Comparison of ENCODE assay signal across 28 cellular contexts in the genomic region with DNA sequence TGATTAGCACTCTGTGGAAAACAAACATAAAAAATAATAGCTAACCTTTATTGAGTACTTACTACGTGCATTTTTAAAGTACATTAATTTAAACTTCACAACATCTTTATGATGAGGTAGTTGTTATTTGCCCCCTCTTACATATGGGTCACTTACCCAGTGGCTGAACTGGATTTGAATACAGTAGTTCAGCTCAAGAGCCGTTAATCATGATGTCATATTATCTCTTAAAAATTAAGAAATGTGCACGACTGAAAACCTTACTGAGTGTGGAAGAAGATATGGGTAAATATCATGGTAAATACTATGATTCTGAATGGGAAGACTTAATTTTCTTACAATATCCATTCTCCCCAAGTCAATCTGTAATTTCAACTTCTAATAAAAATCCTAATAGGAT. TPM values are rescaled to one million over a fixed set of nuclear protein-coding genes. Genes with fewer than 3 reads are reported as not detected.
DNase-seq lines count a peak whose midpoint lies in the region; ATAC-seq, FAIRE-seq and TF ChIP-seq lines count a peak whose summit lies in the region.
"Had no signal": no experiment of that assay in that cellular context is flagged by ENCODE, and none has a peak within 500 bp of the region (broad histone marks: within the 10 kb centered on the region; RNA-seq: fewer than 3 reads in every experiment).

No MANE protein-coding gene starts in this region.

- H4K20me1 ChIP-seq in mammary epithelial cell (ENCODE audit: insufficient read depth, low read length) = peaks cover 3% of the 10 kb centered on the region

- TF ChIP-seq POLR2A in breast epithelium (IDR thresholded peaks at IDR 0.05) (no peak), A549 (IDR thresholded peaks at IDR 0.05; ENCODE audit: low read length) (no peak)

- H3K4me1 ChIP-seq in mammary epithelial cell (ENCODE audit: insufficient read depth, low read length) (no peaks in the 10 kb centered on the region), breast epithelium (no peaks in the 10 kb centered on the region), A549 (no peaks in the 10 kb centered on the region), HEK293 (ENCODE audit: control insufficient read depth, insufficient read depth, low read length) (no peaks in the 10 kb centered on the region)
- H3K4me1 ChIP-seq: BE2C, BLaER1 had no signal

- no peak for TF ChIP-seq EP300 in A549 (IDR thresholded peaks at IDR 0.05)

- H2AFZ ChIP-seq in mammary epithelial cell (ENCODE audit: low read depth, low read length) = no peak overlapping the region

- TSS peak; percentile 9 for BruUV-seq in mammary epithelial cell (replicated peaks; lab: Mats Ljungman, UMichigan)

- FAIRE-seq in A549 (lab: Jason Lieb, UNC) (peak; percentile 49), colon (lab: Jason Lieb, UNC) (peak; percentile 38)
- FAIRE-seq: GM12878, GM12892, GM18507 had no signal

- intact Hi-C loops in mammary epithelial cell (cut with micrococcal nuclease) (no loop called here), breast epithelium (cut with DNase I; ENCODE audit: low total_unique reads) (no loop called here)

- H3K27me3 ChIP-seq in mammary epithelial cell (ENCODE audit: insufficient read depth, low read length) = no peaks in the 10 kb centered on the region
- no peaks in the 10 kb centered on the region for H3K27me3 ChIP-seq in breast epithelium
- H3K27me3 ChIP-seq: BE2C, BLaER1 had no signal

- TF ChIP-seq RAD21 in A549 (conservative IDR thresholded peaks at IDR 0.05 in 1 of 2, IDR thresholded peaks at IDR 0.05 in 1 of 2) = no peak

- 98% methylated on average over 3 of the region's 3 CpGs for WGBS in mammary epithelial cell (ENCODE audit: low coverage, missing lambda C conversion rate)
- WGBS in A549 (ENCODE audit: missing lambda C conversion rate) = 89% methylated on average over 3 of the region's 3 CpGs

- in situ Hi-C loops in mammary epithelial cell (cut with MboI; ENCODE audit: low sequenced_read_pairs in 2 of 2) = no loop called here

- dilution Hi-C loops in mammary epithelial cell (cut with HindIII; ENCODE audit: low sequenced_read_pairs) = no loop called here

- no peak for DNase-seq in mammary epithelial cell
- DNase-seq in breast epithelium (ENCODE audit: low spot score in 2 of 2) = no peak
- DNase-seq in A549 (ENCODE audit: low read depth in 1 of 2, low spot score in 1 of 2) = no peak
- no peak for DNase-seq in NCI-H2107 treated with DMSO at 0.1 percent for 48 hours (lab: John Stamatoyannopoulos, UW; ENCODE audit: unreplicated experiment)
- DNase-seq in AG08395 (ENCODE audit: low spot score) = no peak
- DNase-seq: BE2C; C1 segment of cervical spinal cord; CD4-positive, alpha-beta memory T cell; CD4-positive, CD25-positive, alpha-beta regulatory T cell; CD8-positive, alpha-beta memory T cell; COR-L47; DMS 273 treated with DMSO at 0.1 percent for 48 hours; DMS153; DMS53; DMS79; DND-41; EL; GDM1 had no signal

- H3K79me2 ChIP-seq in mammary epithelial cell (ENCODE audit: insufficient read depth, low read length) = peaks cover 55% of the 10 kb centered on the region

- H3K4me3 ChIP-seq in mammary epithelial cell (replicated peaks in 1 of 3; ENCODE audit: insufficient read depth in 1 of 3, low read depth in 2 of 3, low read length in 3 of 3) = no peak overlapping the region
- H3K4me3 ChIP-seq in breast epithelium = no peak overlapping the region
- H3K4me3 ChIP-seq in A549 = no peak overlapping the region
- H3K4me3 ChIP-seq in HEK293 (ENCODE audit: low read depth, low read length) = no peak overlapping the region
- H3K4me3 ChIP-seq: BLaER1, GM12878 had no signal

- CTCF ChIA-PET in mammary epithelial cell (lab: Charles Lee; ENCODE audit: low non-redundant PET) = no interaction called here
- CTCF ChIA-PET in A549 (lab: Yijun Ruan, JAX) = interaction anchor here (0.8 to 3.1 kb wide), 4 partner anchors 9 to 42 kb away, joined by 3 to 13 read pairs (median 3); no protein-coding TSS in a partner anchor
- CTCF ChIA-PET in HEK293 (lab: Yijun Ruan, JAX) = interaction anchor here (1.1 kb wide), 1 partner anchor 393 kb away, joined by 3 read pairs; no protein-coding TSS in a partner anchor

- no peak for TF ChIP-seq CTCF in mammary epithelial cell (conservative IDR thresholded peaks at IDR 0.05 in 1 of 2, IDR thresholded peaks at IDR 0.05 in 1 of 2; ENCODE audit: extremely low read depth in 1 of 2, insufficient read depth in 1 of 2, low read depth in 1 of 2, low read length in 2 of 2)
- no peak for TF ChIP-seq CTCF in breast epithelium (IDR thresholded peaks at IDR 0.05)
- TF ChIP-seq CTCF in A549 (IDR thresholded peaks at IDR 0.05) = no peak
- no peak for TF ChIP-seq CTCF in HEK293 (tag by site-specific recombination; IDR thresholded peaks at IDR 0.05)

- H3K27ac ChIP-seq in mammary epithelial cell (ENCODE audit: insufficient read depth, low read depth, low read length) (no peak overlapping the region), breast epithelium (no peak overlapping the region), A549 (no peak overlapping the region), HEK293 (ENCODE audit: extremely low read depth, low read depth, low read length) (no peak overlapping the region)
- H3K27ac ChIP-seq: 22Rv1, BLaER1 had no signal

- H3K36me3 ChIP-seq in mammary epithelial cell (ENCODE audit: insufficient read depth, low read length) (peaks cover 42% of the 10 kb centered on the region), breast epithelium (no peaks in the 10 kb centered on the region), HEK293 (ENCODE audit: control insufficient read depth in 2 of 2, insufficient read depth in 1 of 2, low read length in 2 of 2) (peaks cover 84 to 90% of the 10 kb centered on the region in 2 experiments)

- H3K9ac ChIP-seq in mammary epithelial cell (ENCODE audit: insufficient read depth, low read length) = no peak overlapping the region
- H3K9ac ChIP-seq: BLaER1 had no signal

- H3K4me2 ChIP-seq in mammary epithelial cell (ENCODE audit: insufficient read depth, low read depth, low read length) = no peak overlapping the region
- H3K4me2 ChIP-seq in A549 = no peak overlapping the region
- H3K4me2 ChIP-seq: BLaER1 had no signal

- H3K9me3 ChIP-seq in mammary epithelial cell (replicated peaks; ENCODE audit: insufficient read depth, low read length) (no peaks in the 10 kb centered on the region), breast epithelium (no peaks in the 10 kb centered on the region), A549 (no peaks in the 10 kb centered on the region), HEK293 (ENCODE audit: control insufficient read depth, insufficient read depth, low read depth, low read length) (no peaks in the 10 kb centered on the region)
- H3K9me3 ChIP-seq: BE2C, BLaER1 had no signal

- ATAC-seq in A549 = no peak
- ATAC-seq: GM12878 had no signal

- POLR2A ChIA-PET in A549 (lab: Yijun Ruan, JAX) (interaction anchor here (1.0 kb wide), 1 partner anchor 18 kb away, joined by 6 read pairs; a partner anchor contains a TSS), HEK293 (lab: Yijun Ruan, JAX) (no interaction called here)

TF ChIP-seq in A549, 52 proteins besides CTCF, POLR2A, EP300 and RAD21 (continues in another document):
- no peak for TF ChIP-seq CBX2 (IDR thresholded peaks at IDR 0.05; ENCODE audit: borderline replicate concordance, low read depth)
- no peak for TF ChIP-seq HDAC2 (IDR thresholded peaks at IDR 0.05)
- no peak for TF ChIP-seq ESRRA (IDR thresholded peaks at IDR 0.05; ENCODE audit: borderline replicate concordance, low read length)
- no peak for TF ChIP-seq EHMT2 (IDR thresholded peaks at IDR 0.05; ENCODE audit: low read depth)
- TF ChIP-seq, protein P1, sequence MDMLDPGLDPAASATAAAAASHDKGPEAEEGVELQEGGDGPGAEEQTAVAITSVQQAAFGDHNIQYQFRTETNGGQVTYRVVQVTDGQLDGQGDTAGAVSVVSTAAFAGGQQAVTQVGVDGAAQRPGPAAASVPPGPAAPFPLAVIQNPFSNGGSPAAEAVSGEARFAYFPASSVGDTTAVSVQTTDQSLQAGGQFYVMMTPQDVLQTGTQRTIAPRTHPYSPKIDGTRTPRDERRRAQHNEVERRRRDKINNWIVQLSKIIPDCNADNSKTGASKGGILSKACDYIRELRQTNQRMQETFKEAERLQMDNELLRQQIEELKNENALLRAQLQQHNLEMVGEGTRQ (IDR thresholded peaks at IDR 0.05) = no peak
- no peak for TF ChIP-seq FOSB (CRISPR knock-in tag; IDR thresholded peaks at IDR 0.05)

TF ChIP-seq in HEK293, 187 proteins besides CTCF, POLR2A, EP300 and RAD21:
- TF ChIP-seq, protein P2, sequence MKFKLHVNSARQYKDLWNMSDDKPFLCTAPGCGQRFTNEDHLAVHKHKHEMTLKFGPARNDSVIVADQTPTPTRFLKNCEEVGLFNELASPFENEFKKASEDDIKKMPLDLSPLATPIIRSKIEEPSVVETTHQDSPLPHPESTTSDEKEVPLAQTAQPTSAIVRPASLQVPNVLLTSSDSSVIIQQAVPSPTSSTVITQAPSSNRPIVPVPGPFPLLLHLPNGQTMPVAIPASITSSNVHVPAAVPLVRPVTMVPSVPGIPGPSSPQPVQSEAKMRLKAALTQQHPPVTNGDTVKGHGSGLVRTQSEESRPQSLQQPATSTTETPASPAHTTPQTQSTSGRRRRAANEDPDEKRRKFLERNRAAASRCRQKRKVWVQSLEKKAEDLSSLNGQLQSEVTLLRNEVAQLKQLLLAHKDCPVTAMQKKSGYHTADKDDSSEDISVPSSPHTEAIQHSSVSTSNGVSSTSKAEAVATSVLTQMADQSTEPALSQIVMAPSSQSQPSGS (tag by site-specific recombination; IDR thresholded peaks at IDR 0.05; ENCODE audit: low read depth) = peak; percentile 69
- no peak for TF ChIP-seq ZNF610 (tag by site-specific recombination; IDR thresholded peaks at IDR 0.05; ENCODE audit: borderline replicate concordance)

RNA-seq across cellular contexts. Expression of a gene that starts 17.6 kb away (rescaled TPM):
- total RNA-seq in mammary epithelial cell = 100 to 1,000 TPM in 1 of 2 donors, 10 to 100 TPM in 1; 55.7 to 102 TPM
- 49.4 TPM for polyA plus RNA-seq in mammary epithelial cell
- polyA minus RNA-seq in mammary epithelial cell = 36.7 TPM
- total RNA-seq in breast epithelium = 10 to 100 TPM; 51.1 to 80.6 (median 61.4) TPM
- polyA plus RNA-seq in A549 (2011; rRNA removed) = 71.0 and 91.0 TPM in 2 replicates
- polyA plus RNA-seq in A549 (2012; cell fraction: cytosol; rRNA removed) = 55.0 and 65.1 TPM in 2 replicates
- 115 and 146 TPM in 2 replicates for polyA plus RNA-seq in A549 (2012; cell fraction: nucleus; rRNA removed)
- polyA plus RNA-seq in A549 (2017; fragmentation: RNase III; extraction: RNeasy Plus Mini Kit Qiagen cat#74134 plus additional on column Dnase treatment) = 50.7 to 53.3 TPM (median 51.5 TPM) in 3 replicates
- polyA minus RNA-seq in A549 (2011; rRNA and poly(A)+ RNA removed) = 44.7 and 52.2 TPM in 2 replicates

RNA-seq across cellular contexts. Expression of a gene that starts 55.7 kb away (rescaled TPM):
- total RNA-seq in mammary epithelial cell = under 1 TPM; under 0.01 to 0.38 TPM
- 0.07 TPM for polyA plus RNA-seq in mammary epithelial cell
- 1.6 TPM for polyA minus RNA-seq in mammary epithelial cell
- not detected for total RNA-seq in breast epithelium
- not detected in 2 replicates for polyA plus RNA-seq in A549 (2011; rRNA removed)
- polyA plus RNA-seq in A549 (2012; cell fraction: cytosol; rRNA removed) = 0.01 TPM in 1 of 2 replicates, not detected in the other
- 0.01 TPM in 1 of 2 replicates, not detected in the other for polyA plus RNA-seq in A549 (2012; cell fraction: nucleus; rRNA removed)
- not detected in 3 replicates for polyA plus RNA-seq in A549 (2017; fragmentation: RNase III; extraction: RNeasy Plus Mini Kit Qiagen cat#74134 plus additional on column Dnase treatment)
- not detected in 2 replicates for polyA minus RNA-seq in A549 (2011; rRNA and poly(A)+ RNA removed)
- total RNA-seq: A172; CD8-positive, alpha-beta memory T cell; Daoy; GM12878 had no signal
- polyA plus RNA-seq: CD14-positive monocyte, GM12878 had no signal
